Comparison of ENCODE assay signal across 5 cellular contexts in genomic region chr2:209637293-209637692, GRCh38.
"Had no signal": no experiment of that assay in that cellular context is flagged by ENCODE, and none has a peak within 500 bp of the region (broad histone marks: within the 10 kb centered on the region; RNA-seq: fewer than 3 reads in every experiment).

No MANE protein-coding gene starts in this region.

- ATAC-seq: GM23338, HepG2 had no signal

- H3K9me3 Mint-ChIP-seq: GM23338, H9 had no signal

- H3K4me3 ChIP-seq: GM23338 had no signal

- H3K4me2 ChIP-seq: GM23338 had no signal

- H2AFZ ChIP-seq: GM23338 had no signal

- H3K4me1 Mint-ChIP-seq: IgD-negative memory B cell had no signal

- H3K4me3 Mint-ChIP-seq: GM23338, H9, IgD-negative memory B cell had no signal

- DNase-seq: H9, HCEC 1CT had no signal

- H3K27ac Mint-ChIP-seq: GM23338, H9, IgD-negative memory B cell had no signal
